1 cellular context compared by ENCODE assay signal in genomic region chr2:95207111-95207961, GRCh38.
A peak's percentile ranks its signal among the peaks of the same experiment; 100 is the strongest.
TF ChIP-seq lines count a peak whose summit lies in the region.

Gene ZNF892 (plus strand): TSS chr2:95207521. CDS start chr2:95207816, 295 bp downstream.

TF ChIP-seq in K562, 482 proteins besides CTCF, POLR2A, EP300 and RAD21 (continued from another document and continues in another):
- no peak for TF ChIP-seq GTF3C2 (IDR thresholded peaks at IDR 0.05; ENCODE audit: borderline replicate concordance, extremely low read depth, insufficient read length)
- no peak for TF ChIP-seq SIN3A (IDR thresholded peaks at IDR 0.05; ENCODE audit: borderline replicate concordance in 2 of 2, control insufficient read depth in 1 of 2, low read depth in 2 of 2, low read length in 2 of 2)
- TF ChIP-seq ZNF354B (CRISPR knock-in tag; IDR thresholded peaks at IDR 0.05) = no peak
- TF ChIP-seq ZEB2 (IDR thresholded peaks at IDR 0.05) = no peak
- peak; percentile 30; the same call in 1 of the 2 replicates for TF ChIP-seq KLF1 (tag; IDR thresholded peaks at IDR 0.05)
- TF ChIP-seq DEAF1 (CRISPR knock-in tag; IDR thresholded peaks at IDR 0.05) = 0 out of 2 replicates have a peak, but pooled peaks have one; percentile 33
- TF ChIP-seq MTA3 (IDR thresholded peaks at IDR 0.05; ENCODE audit: borderline replicate concordance) = no peak; the same call in 1 of the 2 replicates
- TF ChIP-seq RAD51 (IDR thresholded peaks at IDR 0.05; ENCODE audit: borderline replicate concordance, low read depth) = no peak
- no peak for TF ChIP-seq ZNF407 (IDR thresholded peaks at IDR 0.05; ENCODE audit: low read depth)
- no peak for TF ChIP-seq CEBPB (tag; IDR thresholded peaks at IDR 0.05)
- TF ChIP-seq BCOR (IDR thresholded peaks at IDR 0.05) = no peak
- no peak for TF ChIP-seq RBM25 (IDR thresholded peaks at IDR 0.05; ENCODE audit: low read depth, low read length, severe bottlenecking)
- TF ChIP-seq PYGO2 (tag; IDR thresholded peaks at IDR 0.05) = no peak
- peak; percentile 70 to 77 for TF ChIP-seq NRF1 (conservative IDR thresholded peaks at IDR 0.05 in 1 of 2, IDR thresholded peaks at IDR 0.05 in 1 of 2)
- TF ChIP-seq ZMIZ1 (IDR thresholded peaks at IDR 0.05; ENCODE audit: low read depth in 2 of 2, low read length in 2 of 2) = no peak
- TF ChIP-seq RBM17 (IDR thresholded peaks at IDR 0.05; ENCODE audit: borderline replicate concordance, low read depth, low read length) = no peak
- no peak for TF ChIP-seq ZC3H4 (CRISPR knock-in tag; IDR thresholded peaks at IDR 0.05; ENCODE audit: borderline replicate concordance)
- no peak for TF ChIP-seq POLR2H (tag; IDR thresholded peaks at IDR 0.05; ENCODE audit: low read depth)
- peak; percentile 7; the same call in 1 of the 2 replicates for TF ChIP-seq JUN (IDR thresholded peaks at IDR 0.05; ENCODE audit: borderline replicate concordance, low read depth, low read length)
- no peak for TF ChIP-seq JUN (CRISPR knock-in tag; IDR thresholded peaks at IDR 0.05; ENCODE audit: borderline replicate concordance)
- no peak for TF ChIP-seq BRF1 (IDR thresholded peaks at IDR 0.05; ENCODE audit: borderline replicate concordance, extremely low read depth, insufficient read length)
- TF ChIP-seq L3MBTL2 (IDR thresholded peaks at IDR 0.05) = peak; percentile 84
- TF ChIP-seq LEF1 (IDR thresholded peaks at IDR 0.05) = no peak
- TF ChIP-seq ARID1B (IDR thresholded peaks at IDR 0.05) = no peak
- TF ChIP-seq ZNF551 (CRISPR knock-in tag; IDR thresholded peaks at IDR 0.05) = no peak
- TF ChIP-seq GTF2B (IDR thresholded peaks at IDR 0.05; ENCODE audit: extremely low read depth, insufficient read length) = no peak
- peak; percentile 40; the same call in 1 of the 2 replicates for TF ChIP-seq SMC3 (conservative IDR thresholded peaks at IDR 0.05; ENCODE audit: insufficient read depth, low read depth, low read length)
- TF ChIP-seq GTF2E2 (tag; IDR thresholded peaks at IDR 0.05) = no peak
- TF ChIP-seq TAF1 (IDR thresholded peaks at IDR 0.05; ENCODE audit: control insufficient read depth, extremely low read depth, insufficient read depth, low read length, severe bottlenecking) = no peak
- TF ChIP-seq ZBTB49 (CRISPR knock-in tag; IDR thresholded peaks at IDR 0.05; ENCODE audit: borderline replicate concordance) = no peak
- no peak for TF ChIP-seq ZNF324 (CRISPR knock-in tag; IDR thresholded peaks at IDR 0.05)
- no peak for TF ChIP-seq SNAPC5 (CRISPR knock-in tag; IDR thresholded peaks at IDR 0.05)
- TF ChIP-seq PHF21A (IDR thresholded peaks at IDR 0.05; ENCODE audit: borderline replicate concordance, low read depth) = no peak
- TF ChIP-seq MTF1 (CRISPR knock-in tag; IDR thresholded peaks at IDR 0.05; ENCODE audit: borderline replicate concordance) = no peak
- no peak for TF ChIP-seq ZZZ3 (IDR thresholded peaks at IDR 0.05)
- 0 out of 2 replicates have a peak, but pooled peaks have one; percentile 36 for TF ChIP-seq ZNF511 (CRISPR knock-in tag; IDR thresholded peaks at IDR 0.05)
- no peak for TF ChIP-seq CLOCK (CRISPR knock-in tag; IDR thresholded peaks at IDR 0.05; ENCODE audit: borderline replicate concordance)
